ENCODE assay signal across 19 cellular contexts in the genomic region with DNA sequence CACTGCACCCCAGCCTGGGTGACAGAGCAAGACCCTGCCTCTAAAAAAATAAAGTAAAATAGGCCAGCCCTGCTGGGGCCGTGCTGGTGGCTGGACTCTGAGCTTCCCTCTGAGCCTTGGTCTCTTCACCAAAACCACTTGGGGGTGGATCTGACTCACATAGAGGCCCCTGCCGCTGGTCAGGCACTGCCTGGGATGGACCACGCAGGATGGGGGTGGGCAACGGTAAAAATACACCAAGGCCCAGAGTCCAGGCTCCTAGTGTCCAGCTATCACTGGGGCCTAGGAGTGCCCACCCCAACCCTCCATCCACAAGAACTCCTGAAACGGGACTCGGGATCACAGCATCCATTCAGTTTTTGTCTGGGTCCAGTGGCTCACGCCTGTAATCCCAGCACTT. TPM values are rescaled to one million over a fixed set of nuclear protein-coding genes. Genes with fewer than 3 reads are reported as not detected.
DNase-seq lines count a peak whose midpoint lies in the region; ATAC-seq and TF ChIP-seq lines count a peak whose summit lies in the region.
"Had no signal": no experiment of that assay in that cellular context is flagged by ENCODE, and none has a peak within 500 bp of the region (broad histone marks: within the 10 kb centered on the region; RNA-seq: fewer than 3 reads in every experiment).

No MANE protein-coding gene starts in this region.

- H3K9me3 ChIP-seq in Peyer's patch (no peaks in the 10 kb centered on the region), stomach smooth muscle (ENCODE audit: control insufficient read depth in 2 of 2, low read length in 2 of 2) (no peaks in the 10 kb centered on the region)
- H3K9me3 ChIP-seq in CD4-positive, alpha-beta memory T cell (ENCODE audit: control insufficient read depth in 1 of 2, low read length in 2 of 2) = no peaks in the 10 kb centered on the region
- H3K9me3 ChIP-seq: HAP-1 had no signal

- intact Hi-C loops in dorsolateral prefrontal cortex (cut with DNase I) = no loop called here
- intact Hi-C loops in CD4-positive, alpha-beta memory T cell (cut with micrococcal nuclease) = no loop called here

- no peaks in the 10 kb centered on the region for H3K9me3 Mint-ChIP-seq in CD4-positive, alpha-beta memory T cell
- H3K9me3 Mint-ChIP-seq: CD4-positive, alpha-beta T cell; neural progenitor cell had no signal

- no peak overlapping the region for H3K4me3 ChIP-seq in Peyer's patch
- no peak overlapping the region for H3K4me3 ChIP-seq in dorsolateral prefrontal cortex
- H3K4me3 ChIP-seq in stomach smooth muscle (ENCODE audit: low read length in 2 of 2) = no peak overlapping the region
- H3K4me3 ChIP-seq in CD4-positive, alpha-beta memory T cell (ENCODE audit: low read length in 2 of 2) = no peak overlapping the region
- H3K4me3 ChIP-seq: HAP-1, neural progenitor cell had no signal

- ATAC-seq in HG02642 (IDR thresholded peaks at IDR 0.05; ENCODE audit: poor library complexity, unreplicated experiment) = no peak
- ATAC-seq: activated CD8-positive, alpha-beta memory T cell treated with anti-CD3 and anti-CD28 coated beads, Interleukin-2, amount 10 ng/mL, durations not matched to agents 7 days and 5 days; SK-N-SH treated with all-trans-retinoic acid at 6 μM for 48 hours had no signal

- H3K36me3 Mint-ChIP-seq in CD4-positive, alpha-beta memory T cell = no peaks in the 10 kb centered on the region
- H3K36me3 Mint-ChIP-seq: activated CD8-positive, alpha-beta memory T cell treated with anti-CD3 and anti-CD28 coated beads, Interleukin-2, amount 10 ng/mL, durations not matched to agents 7 days and 5 days; neural progenitor cell had no signal

- H3K4me3 Mint-ChIP-seq in CD4-positive, alpha-beta memory T cell = no peak overlapping the region
- H3K4me3 Mint-ChIP-seq: activated CD8-positive, alpha-beta memory T cell treated with anti-CD3 and anti-CD28 coated beads, Interleukin-2, amount 10 ng/mL, durations not matched to agents 7 days and 5 days; CD4-positive, alpha-beta T cell had no signal

- POLR2A ChIA-PET in CD4-positive, alpha-beta memory T cell (lab: Charles Lee; ENCODE audit: partially characterized antibody) = no interaction called here

- peaks cover 1 to 9% of the 10 kb centered on the region in 2 donors for H3K27me3 Mint-ChIP-seq in CD4-positive, alpha-beta memory T cell

- no peak overlapping the region for H3K27ac Mint-ChIP-seq in CD4-positive, alpha-beta memory T cell
- H3K27ac Mint-ChIP-seq: activated CD8-positive, alpha-beta memory T cell treated with anti-CD3 and anti-CD28 coated beads, Interleukin-2, amount 10 ng/mL, durations not matched to agents 7 days and 5 days; CD4-positive, alpha-beta T cell; neural progenitor cell had no signal

- TF ChIP-seq POLR2A in Peyer's patch (IDR thresholded peaks at IDR 0.05) = no peak

- no peak for TF ChIP-seq CTCF in Peyer's patch (IDR thresholded peaks at IDR 0.05)
- no peak for TF ChIP-seq CTCF in dorsolateral prefrontal cortex (IDR thresholded peaks at IDR 0.05 in 54 of 56, conservative IDR thresholded peaks at IDR 0.05 in 2 of 56; ENCODE audit: low read depth in 1 of 56, partially characterized antibody in 56 of 56)

- H3K4me1 ChIP-seq in Peyer's patch (peaks cover 4 to 39% (median 7%) of the 10 kb centered on the region in 4 donors), stomach smooth muscle (ENCODE audit: control insufficient read depth, insufficient read depth, low read length) (peaks cover 24% of the 10 kb centered on the region)
- peaks cover 10% of the 10 kb centered on the region for H3K4me1 ChIP-seq in CD4-positive, alpha-beta memory T cell (ENCODE audit: insufficient read depth, low read length)

- no peak overlapping the region for H3K9ac ChIP-seq in stomach smooth muscle (ENCODE audit: low read length in 2 of 2)
- H3K9ac ChIP-seq: neural progenitor cell had no signal

- H3K27ac ChIP-seq in Peyer's patch (peak overlapping the region; percentile 17 to 92 (median 76)), dorsolateral prefrontal cortex (peak overlapping the region in 52 of 59 donors; percentile 18 to 93 (median 84)), stomach smooth muscle (ENCODE audit: low read length) (peak overlapping the region; percentile 60)
- no peak overlapping the region for H3K27ac ChIP-seq in CD4-positive, alpha-beta memory T cell (ENCODE audit: low read depth, low read length)
- H3K27ac ChIP-seq: neural progenitor cell had no signal

- H3K4me1 Mint-ChIP-seq in CD4-positive, alpha-beta memory T cell = peaks cover 4 to 13% (median 6%) of the 10 kb centered on the region in 4 donors

- no peaks in the 10 kb centered on the region for H3K27me3 ChIP-seq in Peyer's patch
- H3K27me3 ChIP-seq in dorsolateral prefrontal cortex = no peaks in the 10 kb centered on the region
- H3K27me3 ChIP-seq in stomach smooth muscle (ENCODE audit: control insufficient read depth in 1 of 2, insufficient read depth in 2 of 2, low read length in 2 of 2) = peaks cover 0 to 4% of the 10 kb centered on the region in 2 donors
- no peaks in the 10 kb centered on the region for H3K27me3 ChIP-seq in CD4-positive, alpha-beta memory T cell (ENCODE audit: insufficient read depth, low read length)

- no peaks in the 10 kb centered on the region for H3K36me3 ChIP-seq in Peyer's patch
- no peaks in the 10 kb centered on the region for H3K36me3 ChIP-seq in stomach smooth muscle (ENCODE audit: control insufficient read depth in 2 of 2, insufficient read depth in 2 of 2, low read length in 2 of 2)
- no peaks in the 10 kb centered on the region for H3K36me3 ChIP-seq in CD4-positive, alpha-beta memory T cell (ENCODE audit: insufficient read depth, low read length)
- H3K36me3 ChIP-seq: HAP-1, neural progenitor cell had no signal

- DNase-seq in Peyer's patch (no peak), dorsolateral prefrontal cortex (no peak), myocyte (ENCODE audit: low read depth) (peak; percentile 67), T-helper 1 cell (no peak), EL (no peak)
- no peak for DNase-seq in CD4-positive, alpha-beta memory T cell
- DNase-seq: activated CD4-positive, alpha-beta T cell treated with anti-CD3 and anti-CD28 coated beads for 1 hour; activated CD8-positive, alpha-beta memory T cell treated with anti-CD3 and anti-CD28 coated beads, Interleukin-2, amount 10 ng/mL, durations not matched to agents 7 days and 5 days; activated gamma-delta T cell; CD4-positive, alpha-beta T cell; cortex of kidney; NCI-H2171 treated with DMSO at 0.1 percent for 48 hours had no signal

- CTCF ChIA-PET in CD4-positive, alpha-beta memory T cell (lab: Charles Lee; ENCODE audit: partially characterized antibody) = interaction anchor here (1.9 to 2.3 kb wide), 2 partner anchors 160 to 165 kb away, joined by 7 to 10 read pairs; no protein-coding TSS in a partner anchor

RNA-seq across cellular contexts. Expression of a gene that starts 12.3 kb away (rescaled TPM):
- 1 to 10 TPM in 1 of 4 donors, not detected in 3; 4.0 TPM for total RNA-seq in Peyer's patch
- 1 to 10 TPM in 2 of 120 experiments, under 1 TPM in 8, not detected in 110; 0.41 to 1.8 (median 0.82) TPM for total RNA-seq in dorsolateral prefrontal cortex
- total RNA-seq in myocyte = not detected in 2 replicates
- polyA plus RNA-seq in myocyte (2012) = not detected
- total RNA-seq in CD4-positive, alpha-beta memory T cell = not detected
- polyA plus RNA-seq in CD4-positive, alpha-beta memory T cell = not detected
- total RNA-seq: activated CD8-positive, alpha-beta memory T cell treated with anti-CD3 and anti-CD28 coated beads, Interleukin-2, amount 10 ng/mL, durations not matched to agents 7 days and 5 days; CD4-positive, alpha-beta T cell; glomerular endothelial cell had no signal
- polyA plus RNA-seq: AG04450 had no signal

RNA-seq across cellular contexts. Expression of a gene that starts 31.8 kb away (rescaled TPM):
- 10 to 100 TPM; 21.2 to 41.3 (median 27.8) TPM for total RNA-seq in Peyer's patch
- total RNA-seq in dorsolateral prefrontal cortex = 100 to 1,000 TPM; 174 to 603 (median 325) TPM
- total RNA-seq in myocyte = 32.1 and 49.2 TPM in 2 replicates
- 54.7 TPM for polyA plus RNA-seq in myocyte (2012)
- total RNA-seq in CD4-positive, alpha-beta memory T cell = 10 to 100 TPM; 27.9 to 36.7 TPM
- 1 to 10 TPM; 1.2 to 1.7 TPM for polyA plus RNA-seq in CD4-positive, alpha-beta memory T cell

RNA-seq across cellular contexts. Expression of a gene that starts 37.2 kb away (rescaled TPM):
- total RNA-seq in Peyer's patch (1,000 to 10,000 TPM in 1 of 4 donors, 100 to 1,000 TPM in 1, 10 to 100 TPM in 2; 46.4 to 1,083 (median 189) TPM), dorsolateral prefrontal cortex (100 to 1,000 TPM in 3 of 120 experiments, 10 to 100 TPM in 117; 13.8 to 116 (median 36.6) TPM), myocyte (12.3 and 12.7 TPM in 2 replicates)
- polyA plus RNA-seq in myocyte (2012) = 13.7 TPM
- total RNA-seq in CD4-positive, alpha-beta memory T cell = 100 to 1,000 TPM; 119 to 122 TPM
- 10 to 100 TPM; 34.5 to 51.0 TPM for polyA plus RNA-seq in CD4-positive, alpha-beta memory T cell
